In genomic region chr5:143229896-143230675, GRCh38 we compare ENCODE assay signal across 8 cellular contexts.
DNase-seq lines count a peak whose midpoint lies in the region; ATAC-seq and TF ChIP-seq lines count a peak whose summit lies in the region.

No MANE protein-coding gene starts in this region.

- TF ChIP-seq CTCF in lower lobe of right lung (IDR thresholded peaks at IDR 0.05) = no peak
- TF ChIP-seq CTCF in osteocyte (IDR thresholded peaks at IDR 0.05) = no peak

- H3K9me3 Mint-ChIP-seq in activated naive CD4-positive, alpha-beta T cell treated with anti-CD3 and anti-CD28 coated beads, Interleukin-2, amount 10 ng/mL, durations not matched to agents 7 days and 5 days = no peaks in the 10 kb centered on the region
- H3K9me3 Mint-ChIP-seq in osteocyte (ENCODE audit: unreplicated experiment) = no peaks in the 10 kb centered on the region

- peak; percentile 67 for DNase-seq in activated naive CD4-positive, alpha-beta T cell treated with anti-CD3 and anti-CD28 coated beads, Interleukin-2, amount 10 ng/mL, durations not matched to agents 7 days and 5 days
- no peak for DNase-seq in lower lobe of right lung
- DNase-seq in NCI-H2029 treated with DMSO at 0.1 percent for 48 hours (lab: John Stamatoyannopoulos, UW) = no peak
- DNase-seq in AG08396 (ENCODE audit: low spot score) = no peak
- DNase-seq in osteocyte (ENCODE audit: extremely low spot score, unreplicated experiment) = no peak

- CTCF ChIA-PET in activated naive CD4-positive, alpha-beta T cell treated with anti-CD3 and anti-CD28 coated beads, Interleukin-2, amount 10 ng/mL, durations not matched to agents 7 days and 5 days (lab: Charles Lee) = interaction anchor here (0.9 to 1.2 kb wide), 2 partner anchors 175 to 227 kb away, joined by 3 to 4 read pairs; no protein-coding TSS in a partner anchor

- H3K27ac ChIP-seq in lower lobe of right lung = no peak overlapping the region

- intact Hi-C loops in lower lobe of right lung (cut with DNase I) = no loop called here

- H3K4me1 Mint-ChIP-seq in activated naive CD4-positive, alpha-beta T cell treated with anti-CD3 and anti-CD28 coated beads, Interleukin-2, amount 10 ng/mL, durations not matched to agents 7 days and 5 days = peaks cover 28% of the 10 kb centered on the region
- H3K4me1 Mint-ChIP-seq in osteocyte (ENCODE audit: unreplicated experiment) = peaks cover 30% of the 10 kb centered on the region

- peaks cover 5% of the 10 kb centered on the region for H3K27me3 Mint-ChIP-seq in activated naive CD4-positive, alpha-beta T cell treated with anti-CD3 and anti-CD28 coated beads, Interleukin-2, amount 10 ng/mL, durations not matched to agents 7 days and 5 days
- no peaks in the 10 kb centered on the region for H3K27me3 Mint-ChIP-seq in osteocyte (ENCODE audit: unreplicated experiment)

- no peaks in the 10 kb centered on the region for H3K36me3 Mint-ChIP-seq in activated naive CD4-positive, alpha-beta T cell treated with anti-CD3 and anti-CD28 coated beads, Interleukin-2, amount 10 ng/mL, durations not matched to agents 7 days and 5 days
- no peaks in the 10 kb centered on the region for H3K36me3 Mint-ChIP-seq in osteocyte (ENCODE audit: unreplicated experiment)

- no peaks in the 10 kb centered on the region for H3K36me3 ChIP-seq in lower lobe of right lung

- ATAC-seq in GM18498 (IDR thresholded peaks at IDR 0.05; ENCODE audit: unreplicated experiment) (peak; percentile 85), GM21367 (IDR thresholded peaks at IDR 0.05; ENCODE audit: unreplicated experiment) (peak; percentile 75), HG03558 (IDR thresholded peaks at IDR 0.05; ENCODE audit: extremely low read depth, unreplicated experiment) (peak; percentile 84), lower lobe of right lung (peak; percentile 6 to 21)

- no peaks in the 10 kb centered on the region for H3K27me3 ChIP-seq in lower lobe of right lung (ENCODE audit: low read depth)

- no peak overlapping the region for H3K4me3 ChIP-seq in lower lobe of right lung

- H3K9me3 ChIP-seq in lower lobe of right lung = no peaks in the 10 kb centered on the region

- peak overlapping the region; percentile 46 for H3K4me3 Mint-ChIP-seq in activated naive CD4-positive, alpha-beta T cell treated with anti-CD3 and anti-CD28 coated beads, Interleukin-2, amount 10 ng/mL, durations not matched to agents 7 days and 5 days
- no peak overlapping the region for H3K4me3 Mint-ChIP-seq in osteocyte (ENCODE audit: unreplicated experiment)

- peaks cover 14% of the 10 kb centered on the region for H3K4me1 ChIP-seq in lower lobe of right lung

- H3K27ac Mint-ChIP-seq in activated naive CD4-positive, alpha-beta T cell treated with anti-CD3 and anti-CD28 coated beads, Interleukin-2, amount 10 ng/mL, durations not matched to agents 7 days and 5 days = peak overlapping the region; percentile 85
- no peak overlapping the region for H3K27ac Mint-ChIP-seq in osteocyte (ENCODE audit: unreplicated experiment)

Comparison
In these comparisons a context has a peak if more than half of its experiments do, and no peak if none do; other contexts are left out.
1. ATAC-seq: peak in every context shown above with its lines; median percentile 85 in GM18498; 84 in HG03558; 75 in GM21367; 14 in lower lobe of right lung.